Comparison of ENCODE assay signal across 9 cellular contexts in the genomic region with DNA sequence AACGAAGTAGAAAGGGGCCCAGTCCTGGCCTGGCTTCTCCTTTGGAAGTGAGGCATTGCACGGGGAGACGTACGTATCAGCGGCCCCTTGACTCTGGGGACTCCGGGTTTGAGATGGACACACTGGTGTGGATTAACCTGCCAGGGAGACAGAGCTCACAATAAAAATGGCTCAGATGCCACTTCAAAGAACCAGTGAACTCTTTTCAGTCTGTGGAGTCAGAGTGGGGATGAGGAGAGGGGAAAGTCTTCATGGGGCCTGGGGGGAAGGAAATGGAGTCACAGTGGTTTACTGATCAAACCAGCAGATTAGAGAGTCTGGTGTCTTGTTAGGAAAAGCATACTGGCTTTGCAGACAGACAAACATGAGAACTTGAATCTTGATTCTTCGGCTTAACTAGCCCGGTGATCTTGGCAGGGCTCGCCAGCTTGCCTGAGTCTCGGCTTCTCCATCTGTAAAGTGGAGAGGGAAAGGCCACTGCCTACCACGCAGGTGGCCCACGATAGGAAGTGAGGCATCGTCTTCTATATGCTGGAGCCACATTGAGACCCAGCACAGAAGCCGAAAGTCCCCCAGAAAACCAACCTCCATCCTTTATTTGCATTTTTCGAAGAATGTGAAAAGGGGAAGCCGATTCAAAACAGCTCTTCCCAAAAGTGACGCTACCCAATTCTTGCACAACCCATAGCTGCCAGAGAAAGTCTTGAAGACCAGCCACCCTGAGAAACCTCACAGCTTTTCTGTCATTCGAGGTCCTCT. TPM values are rescaled to one million over a fixed set of nuclear protein-coding genes. Genes with fewer than 3 reads are reported as not detected.
DNase-seq lines count a peak whose midpoint lies in the region; ATAC-seq, FAIRE-seq and TF ChIP-seq lines count a peak whose summit lies in the region.
"Had no signal": no experiment of that assay in that cellular context is flagged by ENCODE, and none has a peak within 500 bp of the region (broad histone marks: within the 10 kb centered on the region; RNA-seq: fewer than 3 reads in every experiment).

TSS of gene FFAR1 (plus strand) at position 732 of the 759 bp plus-strand sequence. CDS start 3,650 bp downstream, outside the sequence.

- peak; percentile 45 for ATAC-seq in HG02885 (IDR thresholded peaks at IDR 0.05; ENCODE audit: poor library complexity, unreplicated experiment)
- ATAC-seq in stimulated activated naive B cell treated with anti-CD40 and anti-IgM and Interleukin-4, amounts not matched to agents 10 μg/mL and 1 μg/mL and 100 μg/mL, for 72 hours (replicated peaks): peak; percentile 79 to 83

- no peak for FAIRE-seq in frontal cortex (lab: Jason Lieb, UNC)

- no peaks in the 10 kb centered on the region for H3K9me3 Mint-ChIP-seq in stimulated activated naive B cell treated with anti-CD40 and anti-IgM and Interleukin-4, amounts not matched to agents 10 μg/mL and 1 μg/mL and 100 μg/mL, for 72 hours

- peaks cover 35 to 68% of the 10 kb centered on the region in 2 donors for H3K36me3 Mint-ChIP-seq in stimulated activated naive B cell treated with anti-CD40 and anti-IgM and Interleukin-4, amounts not matched to agents 10 μg/mL and 1 μg/mL and 100 μg/mL, for 72 hours

- H3K27ac Mint-ChIP-seq in stimulated activated naive B cell treated with anti-CD40 and anti-IgM and Interleukin-4, amounts not matched to agents 10 μg/mL and 1 μg/mL and 100 μg/mL, for 72 hours: peak within 1 kb of the TSS; percentile 99

- H3K4me1 Mint-ChIP-seq in stimulated activated naive B cell treated with anti-CD40 and anti-IgM and Interleukin-4, amounts not matched to agents 10 μg/mL and 1 μg/mL and 100 μg/mL, for 72 hours: peaks cover 69 to 100% of the 10 kb centered on the region in 2 donors

- TF ChIP-seq POLR2A in GM18951 (IDR thresholded peaks at IDR 0.05; ENCODE audit: extremely low read depth, insufficient read depth, insufficient read length): peak; percentile 51

- DNase-seq in T follicular helper cell (ENCODE audit: low read depth): peak; percentile 19
- DNase-seq in globus pallidus (ENCODE audit: low spot score): peak; percentile 33
- DNase-seq in stimulated activated naive B cell treated with anti-CD40 and anti-IgM and Interleukin-4, amounts not matched to agents 10 μg/mL and 1 μg/mL and 100 μg/mL, for 72 hours: peak; percentile 83
- DNase-seq in LoVo (ENCODE audit: low spot score): no peak
- DNase-seq in NCI-H146 treated with DMSO at 0.1 percent for 48 hours (lab: John Stamatoyannopoulos, UW; ENCODE audit: unreplicated experiment): no peak
- DNase-seq in frontal cortex (ENCODE audit: low spot score in 2 of 2): no peak

- peak within 1 kb of the TSS; percentile 68 to 69 for H3K4me3 Mint-ChIP-seq in stimulated activated naive B cell treated with anti-CD40 and anti-IgM and Interleukin-4, amounts not matched to agents 10 μg/mL and 1 μg/mL and 100 μg/mL, for 72 hours

- no peaks in the 10 kb centered on the region for H3K27me3 Mint-ChIP-seq in stimulated activated naive B cell treated with anti-CD40 and anti-IgM and Interleukin-4, amounts not matched to agents 10 μg/mL and 1 μg/mL and 100 μg/mL, for 72 hours

- in situ Hi-C loops in GM18951 (cut with MboI; ENCODE audit: low sequenced_read_pairs, unreplicated experiment): no loop called here

RNA-seq across cellular contexts. Expression of gene FFAR1, which starts in this region (rescaled TPM):
- total RNA-seq in frontal cortex: not detected
- total RNA-seq: LHCN-M2 had no signal

Comparison
In these comparisons a context has a peak if more than half of its experiments do, and no peak if none do; other contexts are left out.
1. DNase-seq: peak in T follicular helper cell (single experiment), globus pallidus (single experiment) and stimulated activated naive B cell treated with anti-CD40 and anti-IgM and Interleukin-4, amounts not matched to agents 10 μg/mL and 1 μg/mL and 100 μg/mL, for 72 hours (single experiment); none in LoVo (single experiment), NCI-H146 treated with DMSO at 0.1 percent for 48 hours (single experiment) and frontal cortex (0 of 2).